In genomic region chr7:123647106-123647730, GRCh38 we compare ENCODE assay signal across 1 cellular context.
TF ChIP-seq lines count a peak whose summit lies in the region.

No MANE protein-coding gene starts in this region.

TF ChIP-seq in H1, 55 proteins besides CTCF, POLR2A, EP300 and RAD21:
- TF ChIP-seq KDM5A (IDR thresholded peaks at IDR 0.05; ENCODE audit: low read length) (no peak), JUN (IDR thresholded peaks at IDR 0.05; ENCODE audit: low read depth, low read length) (no peak), TAF1 (IDR thresholded peaks at IDR 0.05; ENCODE audit: low read depth, low read length) (no peak), CEBPB (IDR thresholded peaks at IDR 0.05; ENCODE audit: low read depth, low read length) (no peak), GTF2F1 (IDR thresholded peaks at IDR 0.05; ENCODE audit: borderline replicate concordance, low read depth, low read length) (no peak), ATF2 (IDR thresholded peaks at IDR 0.05; ENCODE audit: low read length) (no peak), MAFK (IDR thresholded peaks at IDR 0.05; ENCODE audit: low read depth, low read length) (no peak), BRCA1 (IDR thresholded peaks at IDR 0.05; ENCODE audit: low read depth, low read length) (no peak), RXRA (IDR thresholded peaks at IDR 0.05; ENCODE audit: insufficient read depth, low read depth, low read length) (no peak), SP2 (IDR thresholded peaks at IDR 0.05; ENCODE audit: low read length) (no peak), NANOG (IDR thresholded peaks at IDR 0.05; ENCODE audit: insufficient read depth, low read depth, low read length, poor library complexity, severe bottlenecking) (no peak), ASH2L (IDR thresholded peaks at IDR 0.05; ENCODE audit: low read length) (no peak), HDAC2 (IDR thresholded peaks at IDR 0.05; ENCODE audit: borderline replicate concordance in 1 of 2, low read depth in 2 of 2, low read length in 2 of 2) (no peak), E2F6 (IDR thresholded peaks at IDR 0.05) (no peak), SIX5 (IDR thresholded peaks at IDR 0.05; ENCODE audit: low read depth, low read length) (no peak), RFX5 (IDR thresholded peaks at IDR 0.05; ENCODE audit: borderline replicate concordance, low read depth, low read length) (no peak), TEAD4 (IDR thresholded peaks at IDR 0.05; ENCODE audit: low read depth, low read length) (no peak), NRF1 (IDR thresholded peaks at IDR 0.05; ENCODE audit: low read depth, low read length) (no peak), EGR1 (IDR thresholded peaks at IDR 0.05; ENCODE audit: borderline replicate concordance, low read depth, low read length) (no peak)
